Comparison of ENCODE assay signal across 1 cellular context in the genomic region with DNA sequence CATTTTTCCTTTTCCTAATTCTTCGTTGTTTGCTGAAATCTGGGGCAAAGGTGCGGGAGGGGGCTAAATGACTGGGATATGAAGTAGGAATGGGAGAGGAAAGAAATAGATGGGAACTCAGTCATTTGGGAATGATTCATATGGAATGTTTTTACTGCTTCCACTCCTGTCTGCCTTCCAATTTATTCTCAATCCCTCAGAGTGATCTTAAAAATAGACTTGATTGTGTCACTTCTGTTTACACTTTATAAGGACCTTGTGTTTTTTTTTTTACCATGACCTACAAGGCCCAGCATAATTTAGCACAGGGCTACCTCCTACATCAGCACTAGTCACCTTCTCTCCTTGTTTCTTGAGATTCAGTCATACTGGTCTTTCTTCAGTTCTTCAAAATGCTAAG.
A peak's percentile ranks its signal among the peaks of the same experiment; 100 is the strongest.
TF ChIP-seq lines count a peak whose summit lies in the region.

No MANE protein-coding gene starts in this region.

TF ChIP-seq in A549, 52 proteins besides CTCF, POLR2A, EP300 and RAD21 (continued from another document):
- TF ChIP-seq EHMT2 (IDR thresholded peaks at IDR 0.05; ENCODE audit: low read depth) (no peak), SMC3 (IDR thresholded peaks at IDR 0.05) (peak; percentile 37), FOSL2 (IDR thresholded peaks at IDR 0.05) (0 out of 2 replicates have a peak, but pooled peaks have one; percentile 14), FOSL2 (CRISPR knock-in tag; IDR thresholded peaks at IDR 0.05) (peak; percentile 80), JUNB (IDR thresholded peaks at IDR 0.05) (peak; percentile 82), TFCP2L1 (CRISPR knock-in tag; IDR thresholded peaks at IDR 0.05) (no peak), CEBPB (IDR thresholded peaks at IDR 0.05) (peak; percentile 38 to 77; a peak in 3 of 4 replicates), TP53 (CRISPR knock-in tag; IDR thresholded peaks at IDR 0.05) (no peak), EHF (CRISPR knock-in tag; IDR thresholded peaks at IDR 0.05) (no peak), HOXA7 (CRISPR knock-in tag; IDR thresholded peaks at IDR 0.05) (no peak), SREBF2 (IDR thresholded peaks at IDR 0.05) (no peak)
- TF ChIP-seq, protein P1, sequence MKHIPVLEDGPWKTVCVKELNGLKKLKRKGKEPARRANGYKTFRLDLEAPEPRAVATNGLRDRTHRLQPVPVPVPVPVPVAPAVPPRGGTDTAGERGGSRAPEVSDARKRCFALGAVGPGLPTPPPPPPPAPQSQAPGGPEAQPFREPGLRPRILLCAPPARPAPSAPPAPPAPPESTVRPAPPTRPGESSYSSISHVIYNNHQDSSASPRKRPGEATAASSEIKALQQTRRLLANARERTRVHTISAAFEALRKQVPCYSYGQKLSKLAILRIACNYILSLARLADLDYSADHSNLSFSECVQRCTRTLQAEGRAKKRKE (CRISPR knock-in tag; IDR thresholded peaks at IDR 0.05; ENCODE audit: low read depth), result no peak
